12 cellular contexts compared by ENCODE assay signal in the genomic region with DNA sequence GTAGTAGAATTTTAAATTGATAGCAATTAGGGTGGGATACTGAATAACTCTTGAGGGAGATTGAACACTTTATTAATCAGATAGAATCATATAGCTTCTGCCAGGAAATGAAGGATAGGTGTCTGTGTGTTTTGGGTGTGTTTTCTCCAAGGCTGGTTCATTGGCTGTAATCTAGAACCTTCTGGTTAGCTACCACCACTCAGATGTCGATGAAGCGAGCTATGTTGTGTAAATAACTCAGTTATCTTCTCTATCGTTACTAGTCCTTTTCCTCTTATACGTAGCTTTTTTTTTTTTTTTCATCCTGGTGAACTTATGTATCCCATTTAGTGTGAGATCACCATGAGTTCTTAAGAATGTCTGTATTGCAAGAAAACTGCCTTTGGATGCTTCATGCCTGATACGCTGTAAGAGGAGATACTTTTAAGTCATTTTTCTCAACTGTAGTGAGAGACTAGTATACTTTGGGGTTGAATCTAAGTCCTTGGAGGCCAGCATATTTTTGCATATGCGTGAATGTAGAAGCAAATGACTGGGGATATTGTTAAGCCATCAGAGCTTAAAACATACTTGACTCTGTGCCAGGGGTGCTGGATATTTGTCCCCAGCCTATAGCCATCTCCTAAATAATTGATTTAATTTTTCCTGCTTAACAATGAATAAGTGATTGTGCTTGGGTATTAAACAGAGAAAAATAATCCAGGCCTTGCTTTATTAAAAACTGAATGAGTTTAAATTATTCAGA. TPM values are rescaled to one million over a fixed set of nuclear protein-coding genes. Genes with fewer than 3 reads are reported as not detected.
A peak's percentile ranks its signal among the peaks of the same experiment; 100 is the strongest.
DNase-seq lines count a peak whose midpoint lies in the region; ATAC-seq and TF ChIP-seq lines count a peak whose summit lies in the region.
"Had no signal": no experiment of that assay in that cellular context is flagged by ENCODE, and none has a peak within 500 bp of the region (broad histone marks: within the 10 kb centered on the region; RNA-seq: fewer than 3 reads in every experiment).

No MANE protein-coding gene starts in this region.

- peaks cover 68% of the 10 kb centered on the region for H3K36me3 Mint-ChIP-seq in activated T-cell treated with anti-CD3 and anti-CD28 coated beads, Interleukin-2, amount 50 U/mL, for 4 hours (ENCODE audit: insufficient read depth)
- H3K36me3 Mint-ChIP-seq in T-cell, result peaks cover 15% of the 10 kb centered on the region

- no peak overlapping the region for H3K9ac ChIP-seq in iPS-20b (ENCODE audit: low read depth, low read length)

- H3K27ac Mint-ChIP-seq in T-cell, result peak overlapping the region; percentile 87 to 95

- H3K4me1 Mint-ChIP-seq in activated T-cell treated with anti-CD3 and anti-CD28 coated beads, Interleukin-2, amount 50 U/mL, for 4 hours (ENCODE audit: low read depth), result peaks cover 66% of the 10 kb centered on the region
- peaks cover 91 to 97% (median 95%) of the 10 kb centered on the region in 3 donors for H3K4me1 Mint-ChIP-seq in T-cell

- H3K27ac ChIP-seq in iPS-20b (ENCODE audit: low read length) (no peak overlapping the region), suprapubic skin (no peak overlapping the region)
- H3K27ac ChIP-seq: vagina had no signal

- H3K4me1 ChIP-seq in iPS-20b (ENCODE audit: insufficient read depth, low read length), result peaks cover 43% of the 10 kb centered on the region
- peaks cover 70% of the 10 kb centered on the region for H3K4me1 ChIP-seq in suprapubic skin

- CTCF ChIA-PET in T-cell (lab: Charles Lee), result interaction anchor here (0.6 to 2.2 kb wide), 20 partner anchors 8 to 101 kb away, joined by 3 to 7 read pairs (median 4); no protein-coding TSS in a partner anchor

- ATAC-seq in activated T-cell treated with anti-CD3 and anti-CD28 coated beads, Interleukin-2, amount 50 U/mL, for 4 hours, result no peak
- ATAC-seq in T-cell (replicated peaks in 1 of 4), result peak in 1 of 4 experiments; percentile 29
- ATAC-seq: left cardiac atrium had no signal

- TF ChIP-seq POLR2A in suprapubic skin (IDR thresholded peaks at IDR 0.05), result no peak

- no peak for TF ChIP-seq CTCF in suprapubic skin (IDR thresholded peaks at IDR 0.05)

- no peaks in the 10 kb centered on the region for H3K9me3 Mint-ChIP-seq in activated T-cell treated with anti-CD3 and anti-CD28 coated beads, Interleukin-2, amount 50 U/mL, for 4 hours
- no peaks in the 10 kb centered on the region for H3K9me3 Mint-ChIP-seq in T-cell

- POLR2A ChIA-PET in T-cell (lab: Charles Lee), result interaction anchor here (0.5 to 1.1 kb wide), 16 partner anchors 8 to 345 kb away, joined by 3 to 9 read pairs (median 4); no protein-coding TSS in a partner anchor

- DNase-seq in activated T-cell treated with anti-CD3 and anti-CD28 coated beads, Interleukin-2, amount 50 U/mL, for 4 hours, result no peak
- DNase-seq in activated T-cell treated with anti-CD3 and anti-CD28 coated beads, Interleukin-2, amount 50 U/mL, for 1 hour, result no peak
- DNase-seq in T-cell (no peak), suprapubic skin (ENCODE audit: low spot score in 2 of 2) (no peak), NCI-H2227 (lab: John Stamatoyannopoulos, UW; ENCODE audit: unreplicated experiment) (no peak), NOMO-1 treated with dmso at 0.1 percent for 144 hours (lab: John Stamatoyannopoulos, UW; ENCODE audit: unreplicated experiment) (no peak), SIG-M5 treated with dmso at 0.1 percent for 504 hours (lab: John Stamatoyannopoulos, UW; ENCODE audit: unreplicated experiment) (no peak)
- DNase-seq: activated CD8-positive, alpha-beta memory T cell treated with anti-CD3 and anti-CD28 coated beads, Interleukin-2, amount 50 U/mL, for 4 hours; left cardiac atrium; NCI-H146 had no signal

- no peaks in the 10 kb centered on the region for H3K27me3 Mint-ChIP-seq in activated T-cell treated with anti-CD3 and anti-CD28 coated beads, Interleukin-2, amount 50 U/mL, for 4 hours (ENCODE audit: low read depth)
- H3K27me3 Mint-ChIP-seq in T-cell, result no peaks in the 10 kb centered on the region

- 76% methylated on average over 6 of the region's 6 CpGs for WGBS in suprapubic skin

- peak overlapping the region; percentile 100 for H3K4me3 Mint-ChIP-seq in activated T-cell treated with anti-CD3 and anti-CD28 coated beads, Interleukin-2, amount 50 U/mL, for 4 hours
- H3K4me3 Mint-ChIP-seq in T-cell, result peak overlapping the region; percentile 87 to 91 (median 88)

- no peaks in the 10 kb centered on the region for H3K9me3 ChIP-seq in iPS-20b (ENCODE audit: insufficient read depth, low read depth, low read length)
- H3K9me3 ChIP-seq in suprapubic skin, result no peaks in the 10 kb centered on the region
- H3K9me3 ChIP-seq: vagina had no signal

- no peak for TF ChIP-seq EP300 in suprapubic skin (IDR thresholded peaks at IDR 0.05)

- H3K36me3 ChIP-seq in iPS-20b (ENCODE audit: insufficient read depth, low read depth, low read length) (no peaks in the 10 kb centered on the region), suprapubic skin (no peaks in the 10 kb centered on the region)
- H3K36me3 ChIP-seq: vagina had no signal

- H3K27me3 ChIP-seq in iPS-20b (ENCODE audit: insufficient read depth, low read length), result peaks cover 42% of the 10 kb centered on the region; the same call in 1 of the 2 replicates
- no peaks in the 10 kb centered on the region for H3K27me3 ChIP-seq in suprapubic skin
- H3K27me3 ChIP-seq: vagina had no signal

- peak overlapping the region; percentile 8; the same call in 1 of the 2 replicates for H3K4me3 ChIP-seq in iPS-20b (ENCODE audit: low read length)
- peak overlapping the region; percentile 57 for H3K4me3 ChIP-seq in suprapubic skin

RNA-seq across cellular contexts. Expression of a gene that starts 2.2 kb away (rescaled TPM):
- total RNA-seq in activated T-cell treated with anti-CD3 and anti-CD28 coated beads, Interleukin-2, amount 50 U/mL, for 4 hours, result 100 to 1,000 TPM; 275 to 314 (median 282) TPM
- total RNA-seq in T-cell (100 to 1,000 TPM; 128 to 145 (median 135) TPM), suprapubic skin (10 to 100 TPM; 37.2 to 49.1 (median 43.3) TPM)
